Comparison of ENCODE assay signal across 17 cellular contexts in genomic region chr3:72903004-72903403, GRCh38. TPM values are rescaled to one million over a fixed set of nuclear protein-coding genes. Genes with fewer than 3 reads are reported as not detected.
A peak's percentile ranks its signal among the peaks of the same experiment; 100 is the strongest.
DNase-seq lines count a peak whose midpoint lies in the region; ATAC-seq, FAIRE-seq and TF ChIP-seq lines count a peak whose summit lies in the region.
"Had no signal": no experiment of that assay in that cellular context is flagged by ENCODE, and none has a peak within 500 bp of the region (broad histone marks: within the 10 kb centered on the region; RNA-seq: fewer than 3 reads in every experiment).

No MANE protein-coding gene starts in this region.

- H3K4me1 ChIP-seq in Panc1 (ENCODE audit: control insufficient read depth, insufficient read depth, low read length) (peaks cover 2% of the 10 kb centered on the region; the same call in 1 of the 2 replicates), osteoblast (ENCODE audit: insufficient read depth, low read length) (peaks cover 15% of the 10 kb centered on the region)

- no peaks in the 10 kb centered on the region for H3K27me3 ChIP-seq in Panc1 (ENCODE audit: control insufficient read depth, insufficient read depth, low read length)
- no peaks in the 10 kb centered on the region for H3K27me3 ChIP-seq in osteoblast (ENCODE audit: insufficient read depth, low read length)
- H3K27me3 ChIP-seq: ovary had no signal

- H3K4me2 ChIP-seq in osteoblast (ENCODE audit: insufficient read depth, low read length), result no peak overlapping the region

- H3K27ac ChIP-seq in Panc1 (ENCODE audit: low read length) (no peak overlapping the region), osteoblast (ENCODE audit: low read depth, low read length) (no peak overlapping the region)
- H3K27ac ChIP-seq: ovary had no signal

- intact Hi-C loops in Panc1 (cut with micrococcal nuclease; ENCODE audit: unreplicated experiment), result no loop called here

- DNase-seq in Panc1 (ENCODE audit: low read depth, low spot score) (peak; percentile 42), dedifferentiated amniotic fluid mesenchymal stem cell (ENCODE audit: extremely low spot score) (peak; percentile 73), osteoblast (ENCODE audit: insufficient read length, low spot score, missing footprints) (peak; percentile 66), RPMI8226 (no peak), NCI-H446 (lab: John Stamatoyannopoulos, UW) (no peak), NCI-H1436 (lab: John Stamatoyannopoulos, UW) (no peak)
- DNase-seq: activated T-cell treated with anti-CD3 and anti-CD28 coated beads, Interleukin-2, amount 50 U/mL, for 72 hours; cerebellar nuclear complex; MV-4-11; NCI-H524 treated with DMSO at 0.1 percent for 48 hours; ovary; SIG-M5 had no signal

- H3K36me3 ChIP-seq in Panc1 (ENCODE audit: control insufficient read depth, insufficient read depth, low read length) (no peaks in the 10 kb centered on the region), osteoblast (ENCODE audit: insufficient read depth, low read length) (no peaks in the 10 kb centered on the region)
- H3K36me3 ChIP-seq: ovary had no signal

- no peaks in the 10 kb centered on the region for H3K79me2 ChIP-seq in osteoblast (ENCODE audit: insufficient read depth, low read length)

- POLR2A ChIA-PET in Panc1 (lab: Charles Lee), result no interaction called here

- H3K9me3 ChIP-seq in Panc1 (ENCODE audit: control insufficient read depth, insufficient read depth, low read depth, low read length) (no peaks in the 10 kb centered on the region), osteoblast (ENCODE audit: low read depth, low read length) (no peaks in the 10 kb centered on the region)
- H3K9me3 ChIP-seq: ovary had no signal

- peaks cover 10% of the 10 kb centered on the region for H4K20me1 ChIP-seq in osteoblast (ENCODE audit: insufficient read depth, low read length)

- no peak overlapping the region for H2AFZ ChIP-seq in osteoblast (ENCODE audit: low read length)

- TF ChIP-seq CTCF in Panc1 (IDR thresholded peaks at IDR 0.05), result no peak
- no peak for TF ChIP-seq CTCF in osteoblast (IDR thresholded peaks at IDR 0.05; ENCODE audit: extremely low read depth, low read depth, low read length)

- no TSS peak for BruUV-seq in Panc1 (replicated peaks; lab: Mats Ljungman, UMichigan)

- FAIRE-seq in G401.6 (lab: Jason Lieb, UNC), result peak; percentile 41
- FAIRE-seq: frontal cortex, GM12878 had no signal

- in situ Hi-C loops in Panc1 (cut with HindIII; ENCODE audit: low pct_unique_long_range_greater_than_20kb, low sequenced_read_pairs), result no loop called here

- peak; percentile 81; the same call in 1 of the 2 replicates for ATAC-seq in Panc1
- no peak for ATAC-seq in GM19467 (IDR thresholded peaks at IDR 0.05; ENCODE audit: unreplicated experiment)
- ATAC-seq: activated T-cell treated with anti-CD3 and anti-CD28 coated beads, Interleukin-2, amount 50 U/mL, for 72 hours; GM12878; stimulated activated memory B cell treated with anti-CD40 and anti-IgM and Interleukin-4, amounts not matched to agents 10 μg/mL and 1 μg/mL and 100 μg/mL, for 72 hours had no signal

- CTCF ChIA-PET in Panc1 (lab: Charles Lee), result no interaction called here

- H3K4me3 ChIP-seq in Panc1 (ENCODE audit: low read depth in 2 of 2, low read length in 2 of 2) (no peak overlapping the region), osteoblast (ENCODE audit: insufficient read depth, low read length) (no peak overlapping the region)
- H3K4me3 ChIP-seq: GM12878, ovary had no signal

RNA-seq across cellular contexts. Expression of gene GXYLT2, which starts 15.2 kb away (rescaled TPM):
- 6.1 TPM for total RNA-seq in Panc1 (2021; ENCODE audit: unreplicated experiment)
- polyA plus RNA-seq in Panc1 (2012; ENCODE audit: insufficient read length), result 2.1 TPM
- total RNA-seq in osteoblast, result 75.1 and 77.4 TPM in 2 replicates

RNA-seq across cellular contexts. Expression of gene SHQ1, which starts 54.8 kb away (rescaled TPM):
- total RNA-seq in Panc1 (2021; ENCODE audit: unreplicated experiment) (21.0 TPM), osteoblast (19.2 TPM in 2 replicates)
- polyA plus RNA-seq in Panc1 (2012; ENCODE audit: insufficient read length), result 9.1 TPM

Comparison
In these comparisons a context has a peak if more than half of its experiments do, and no peak if none do; other contexts are left out.
1. DNase-seq: peak in Panc1 (single experiment), dedifferentiated amniotic fluid mesenchymal stem cell (single experiment) and osteoblast (single experiment); none in RPMI8226 (single experiment), NCI-H446 (0 of 2) and NCI-H1436 (single experiment).
2. RNA of gene GXYLT2, which starts 15.2 kb away (total RNA-seq): 75.1 to 77.4 TPM in osteoblast; 6.1 TPM in Panc1 (single experiment); every median in the first group is over 10 times any median in the second.